8 cellular contexts compared by ENCODE assay signal in the genomic region with DNA sequence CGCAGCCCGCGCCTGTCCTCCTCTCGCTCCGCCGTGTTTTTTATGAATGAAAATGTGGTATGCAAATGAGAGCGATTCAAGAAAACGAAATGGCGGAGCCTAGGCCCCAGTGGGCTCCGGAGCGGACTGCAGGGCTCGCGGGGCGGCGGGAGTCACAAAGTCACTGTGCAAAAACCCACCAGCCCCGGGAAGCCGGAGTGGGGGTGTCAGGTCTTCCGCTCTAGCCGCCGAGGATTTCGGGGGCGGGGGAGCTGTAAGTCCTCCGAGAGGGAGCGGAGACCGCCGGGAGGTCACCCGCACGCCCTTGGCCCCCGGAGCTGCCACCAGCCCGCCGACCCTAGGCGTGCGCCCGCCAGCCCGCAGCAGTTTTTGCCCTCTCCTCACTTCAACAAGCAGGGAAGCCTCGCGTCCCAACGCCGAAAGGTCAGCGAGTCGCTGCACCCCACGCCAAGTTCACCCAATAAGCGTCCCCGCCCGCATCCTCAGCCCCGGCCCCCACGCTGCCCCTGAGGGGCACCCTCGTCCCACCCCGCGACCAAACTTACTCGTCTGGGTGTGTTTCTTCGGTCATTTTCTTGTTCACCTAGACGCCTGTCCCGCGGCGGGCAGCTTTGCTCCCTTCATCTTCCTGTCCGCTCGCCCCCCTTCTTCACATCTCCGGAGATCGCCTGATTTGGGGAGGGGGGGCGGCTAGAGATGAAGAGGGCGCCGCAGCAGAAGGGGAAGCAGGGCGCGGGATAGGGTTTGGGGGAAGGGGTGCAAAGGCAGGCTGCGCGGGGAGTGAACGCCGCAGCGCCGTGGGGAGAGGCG. TPM values are rescaled to one million over a fixed set of nuclear protein-coding genes. Genes with fewer than 3 reads are reported as not detected.
A peak's percentile ranks its signal among the peaks of the same experiment; 100 is the strongest.
DNase-seq lines count a peak whose midpoint lies in the region; ATAC-seq and TF ChIP-seq lines count a peak whose summit lies in the region.

No MANE protein-coding gene starts in this region.

- peak overlapping the region; percentile 81 for H3K4me2 ChIP-seq in parathyroid adenoma (ENCODE audit: low read length)

- H3K9ac ChIP-seq in parathyroid adenoma, result peak overlapping the region; percentile 75

- no peaks in the 10 kb centered on the region for H3K9me3 ChIP-seq in CD4-positive, CD25-positive, alpha-beta regulatory T cell (ENCODE audit: control insufficient read depth in 2 of 2, low read length in 2 of 2)
- no peaks in the 10 kb centered on the region for H3K9me3 ChIP-seq in parathyroid adenoma (ENCODE audit: control insufficient read depth, low read length)

- H3K9me3 Mint-ChIP-seq in CD4-positive, CD25-positive, alpha-beta regulatory T cell, result no peaks in the 10 kb centered on the region
- H3K9me3 Mint-ChIP-seq in activated naive CD8-positive, alpha-beta T cell (ENCODE audit: low read depth), result no peaks in the 10 kb centered on the region

- H3K27me3 ChIP-seq in CD4-positive, CD25-positive, alpha-beta regulatory T cell (ENCODE audit: control insufficient read depth, insufficient read depth, low read length), result peaks cover 9% of the 10 kb centered on the region
- no peaks in the 10 kb centered on the region for H3K27me3 ChIP-seq in parathyroid adenoma (ENCODE audit: control insufficient read depth, insufficient read depth, low read length)

- H3K27ac Mint-ChIP-seq in CD4-positive, CD25-positive, alpha-beta regulatory T cell, result peak overlapping the region in 1 of 3 donors; percentile 81
- H3K27ac Mint-ChIP-seq in activated naive CD8-positive, alpha-beta T cell, result peak overlapping the region; percentile 50

- H2AFZ ChIP-seq in parathyroid adenoma, result peak overlapping the region; percentile 92

- H3K36me3 ChIP-seq in CD4-positive, CD25-positive, alpha-beta regulatory T cell (ENCODE audit: control insufficient read depth, insufficient read depth, low read length), result no peaks in the 10 kb centered on the region
- no peaks in the 10 kb centered on the region for H3K36me3 ChIP-seq in parathyroid adenoma (ENCODE audit: control insufficient read depth, insufficient read depth, low read length)

- H3K36me3 Mint-ChIP-seq in CD4-positive, CD25-positive, alpha-beta regulatory T cell, result no peaks in the 10 kb centered on the region
- H3K36me3 Mint-ChIP-seq in activated naive CD8-positive, alpha-beta T cell, result no peaks in the 10 kb centered on the region

- H3K4me1 ChIP-seq in CD4-positive, CD25-positive, alpha-beta regulatory T cell (ENCODE audit: control insufficient read depth, insufficient read depth, low read length, poor library complexity, severe bottlenecking), result peaks cover 32% of the 10 kb centered on the region
- H3K4me1 ChIP-seq in parathyroid adenoma, result peaks cover 7% of the 10 kb centered on the region

- H3K4me3 ChIP-seq in CD4-positive, CD25-positive, alpha-beta regulatory T cell (ENCODE audit: low read depth, low read length), result no peak overlapping the region
- peak overlapping the region; percentile 84 for H3K4me3 ChIP-seq in parathyroid adenoma (ENCODE audit: low read depth, low read length)

- H3K4me3 Mint-ChIP-seq in CD4-positive, CD25-positive, alpha-beta regulatory T cell, result peak overlapping the region; percentile 88 to 97 (median 94)
- H3K4me3 Mint-ChIP-seq in activated naive CD8-positive, alpha-beta T cell, result peak overlapping the region; percentile 92

- H3K79me2 ChIP-seq in parathyroid adenoma, result peaks cover 11% of the 10 kb centered on the region

- H3K27me3 Mint-ChIP-seq in CD4-positive, CD25-positive, alpha-beta regulatory T cell, result peaks cover 36% of the 10 kb centered on the region
- H3K27me3 Mint-ChIP-seq in activated naive CD8-positive, alpha-beta T cell, result peaks cover 15% of the 10 kb centered on the region

- H3K4me1 Mint-ChIP-seq in CD4-positive, CD25-positive, alpha-beta regulatory T cell, result peaks cover 6 to 28% (median 16%) of the 10 kb centered on the region in 4 donors
- peaks cover 12% of the 10 kb centered on the region for H3K4me1 Mint-ChIP-seq in activated naive CD8-positive, alpha-beta T cell (ENCODE audit: low read depth)

- TF ChIP-seq CTCF in parathyroid adenoma (IDR thresholded peaks at IDR 0.05), result no peak

- peak; percentile 40 to 46 for ATAC-seq in CD4-positive, CD25-positive, alpha-beta regulatory T cell (ENCODE audit: low read depth in 2 of 2)
- ATAC-seq in GM19395 (IDR thresholded peaks at IDR 0.05; ENCODE audit: unreplicated experiment) (peak; percentile 46), HG03565 (IDR thresholded peaks at IDR 0.05; ENCODE audit: unreplicated experiment) (peak; percentile 14), Right ventricle myocardium superior (ENCODE audit: poor library complexity) (peak; percentile 0)

- DNase-seq in CD4-positive, CD25-positive, alpha-beta regulatory T cell, result peak; percentile 38 to 68 (median 53)
- DNase-seq in RPMI7951 (ENCODE audit: low read depth) (peak; percentile 42), Right ventricle myocardium superior (peak; percentile 62), kidney glomerular epithelial cell (lab: John Stamatoyannopoulos, UW) (no peak)

- intact Hi-C loops in Right ventricle myocardium superior (cut with DNase I), result loop anchor here (2.0 to 5.0 kb wide), 2 partner anchors 119 to 167 kb away; no protein-coding TSS in a partner anchor

- H3K27ac ChIP-seq in CD4-positive, CD25-positive, alpha-beta regulatory T cell (ENCODE audit: insufficient read depth, low read length, poor library complexity, severe bottlenecking), result peak overlapping the region; percentile 41
- H3K27ac ChIP-seq in parathyroid adenoma, result peak overlapping the region; percentile 87

RNA-seq across cellular contexts. Expression of a gene that starts 0.8 kb away (rescaled TPM):
- total RNA-seq in CD4-positive, CD25-positive, alpha-beta regulatory T cell, result 6.3 TPM
- 1 to 10 TPM in 2 of 4 donors, under 1 TPM in 2; 0.23 to 1.2 (median 0.84) TPM for polyA plus RNA-seq in CD4-positive, CD25-positive, alpha-beta regulatory T cell
- total RNA-seq in RPMI7951 (2014; rRNA removed; shearing (Covaris generic)), result 17.1 and 20.2 TPM in 2 replicates
- total RNA-seq in Right ventricle myocardium superior, result 14.9 TPM
